ENCODE assay signal across 8 cellular contexts in the genomic region with DNA sequence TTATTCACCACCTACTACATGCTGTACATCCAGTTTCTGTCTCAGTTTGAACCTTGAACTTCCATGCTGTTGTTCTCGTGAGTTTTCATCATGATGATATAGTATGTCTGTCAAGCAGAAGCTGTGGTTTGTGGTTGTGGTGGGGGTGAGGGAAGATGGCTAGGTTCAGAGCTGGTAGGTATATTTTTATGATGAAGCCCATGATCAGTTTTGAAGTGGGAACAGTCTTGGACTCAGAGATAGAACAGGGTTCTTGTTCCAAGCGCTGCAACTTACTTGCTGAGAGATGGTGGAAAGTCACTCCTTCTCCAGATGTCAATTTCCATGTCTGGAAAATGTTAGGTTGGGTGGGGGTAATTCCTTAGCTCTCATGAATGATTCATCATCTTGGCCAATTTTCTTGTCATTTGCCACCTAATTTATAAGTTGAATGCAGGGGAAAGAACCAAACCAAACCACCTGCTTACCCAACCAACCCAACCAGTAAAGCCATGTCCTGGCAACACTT. TPM values are rescaled to one million over a fixed set of nuclear protein-coding genes. Genes with fewer than 3 reads are reported as not detected.
A peak's percentile ranks its signal among the peaks of the same experiment; 100 is the strongest.
DNase-seq lines count a peak whose midpoint lies in the region; ATAC-seq lines count a peak whose summit lies in the region.

No MANE protein-coding gene starts in this region.

- peak; percentile 86 for DNase-seq in activated CD4-positive, alpha-beta T cell treated with anti-CD3 and anti-CD28 coated beads for 36 hours
- no peak for DNase-seq in activated CD4-positive, alpha-beta T cell treated with anti-CD3 and anti-CD28 coated beads for 1 hour
- DNase-seq in activated CD4-positive, alpha-beta T cell treated with anti-CD3 and anti-CD28 coated beads, Interleukin-2, amount 50 U/mL, for 48 hours, result peak; percentile 51 to 68
- peak; percentile 47 to 57 for DNase-seq in stimulated activated CD8-positive, alpha-beta memory T cell treated with anti-CD3 and anti-CD28 coated beads, Interleukin-15, amount 100 ng/mL, for 48 hours (ENCODE audit: low read depth in 2 of 2)
- DNase-seq in NCI-H1436 (lab: John Stamatoyannopoulos, UW) (no peak), trophoblast cell (no peak)
- DNase-seq in effector CD8-positive, alpha-beta T cell (lab: John Stamatoyannopoulos, UW), result no peak

- H3K4me3 Mint-ChIP-seq in activated CD4-positive, alpha-beta T cell treated with anti-CD3 and anti-CD28 coated beads for 36 hours, result no peak overlapping the region

- H2BK120ac ChIP-seq in trophoblast cell (ENCODE audit: insufficient read depth, low read length, poor library complexity), result no peak overlapping the region

- no peak overlapping the region for H2BK12ac ChIP-seq in trophoblast cell (ENCODE audit: low read length)

- no peak overlapping the region for H3K23ac ChIP-seq in trophoblast cell (ENCODE audit: low read length)

- intact Hi-C loops in activated CD4-positive, alpha-beta T cell treated with anti-CD3 and anti-CD28 coated beads for 36 hours (cut with DNase I, micrococcal nuclease), result no loop called here

- no peak overlapping the region for H3K4me3 ChIP-seq in trophoblast cell (ENCODE audit: low read depth, low read length)

- H4K91ac ChIP-seq in trophoblast cell (ENCODE audit: low read depth, low read length), result no peak overlapping the region

- no peak overlapping the region for H3K14ac ChIP-seq in trophoblast cell (ENCODE audit: low read length)

- no peak overlapping the region for H3K9ac ChIP-seq in trophoblast cell (ENCODE audit: low read length)

- H4K8ac ChIP-seq in trophoblast cell (ENCODE audit: low read depth, low read length), result no peak overlapping the region

- H3K4me2 ChIP-seq in trophoblast cell (ENCODE audit: low read length), result no peak overlapping the region

- H2AK5ac ChIP-seq in trophoblast cell (ENCODE audit: low read length), result no peak overlapping the region

- H2AFZ ChIP-seq in trophoblast cell (ENCODE audit: insufficient read depth, low read length, poor library complexity), result no peak overlapping the region

- no peaks in the 10 kb centered on the region for H3K36me3 Mint-ChIP-seq in activated CD4-positive, alpha-beta T cell treated with anti-CD3 and anti-CD28 coated beads for 36 hours (ENCODE audit: low read depth)

- H3K4me1 ChIP-seq in trophoblast cell (ENCODE audit: control insufficient read depth in 1 of 2, insufficient read depth in 2 of 2, low read length in 2 of 2), result peaks cover 13 to 16% of the 10 kb centered on the region in 2 experiments

- H3K27me3 ChIP-seq in trophoblast cell (ENCODE audit: insufficient read depth, low read length), result no peaks in the 10 kb centered on the region

- H3K9me3 ChIP-seq in trophoblast cell (ENCODE audit: insufficient read depth, low read depth, low read length), result no peaks in the 10 kb centered on the region

- CTCF ChIA-PET in activated CD4-positive, alpha-beta T cell treated with anti-CD3 and anti-CD28 coated beads for 36 hours (lab: Charles Lee), result interaction anchor here (0.6 to 1.2 kb wide), 2 partner anchors 12 to 47 kb away, joined by 3 to 4 read pairs; no protein-coding TSS in a partner anchor

- peaks cover 36% of the 10 kb centered on the region for H3K4me1 Mint-ChIP-seq in activated CD4-positive, alpha-beta T cell treated with anti-CD3 and anti-CD28 coated beads for 36 hours

- peaks cover 3% of the 10 kb centered on the region for H3K27me3 Mint-ChIP-seq in activated CD4-positive, alpha-beta T cell treated with anti-CD3 and anti-CD28 coated beads for 36 hours

- H4K12ac ChIP-seq in trophoblast cell (ENCODE audit: low read depth, low read length), result no peak overlapping the region

- H3K79me1 ChIP-seq in trophoblast cell (ENCODE audit: low read length), result peaks cover 5% of the 10 kb centered on the region

- H3K27ac Mint-ChIP-seq in activated CD4-positive, alpha-beta T cell treated with anti-CD3 and anti-CD28 coated beads for 36 hours, result peak overlapping the region; percentile 20

- ATAC-seq in activated CD4-positive, alpha-beta T cell treated with anti-CD3 and anti-CD28 coated beads for 36 hours, result peak; percentile 71
- ATAC-seq in HG03196 (IDR thresholded peaks at IDR 0.05; ENCODE audit: unreplicated experiment), result peak; percentile 30

- no peak overlapping the region for H2BK5ac ChIP-seq in trophoblast cell (ENCODE audit: low read depth, low read length, poor library complexity)

- POLR2A ChIA-PET in activated CD4-positive, alpha-beta T cell treated with anti-CD3 and anti-CD28 coated beads for 36 hours (lab: Charles Lee), result interaction anchor here (0.6 to 1.2 kb wide), 3 partner anchors 17 to 32 kb away, joined by 3 read pairs; no protein-coding TSS in a partner anchor

- no peak overlapping the region for H3K18ac ChIP-seq in trophoblast cell (ENCODE audit: low read length)

- H3K36me3 ChIP-seq in trophoblast cell (ENCODE audit: control insufficient read depth in 1 of 2, insufficient read depth in 2 of 2, low read length in 2 of 2), result no peaks in the 10 kb centered on the region

- H3K27ac ChIP-seq in trophoblast cell (ENCODE audit: low read depth, low read length), result no peak overlapping the region

- H3K4ac ChIP-seq in trophoblast cell (ENCODE audit: low read depth, low read length), result no peak overlapping the region

- no peaks in the 10 kb centered on the region for H3K79me2 ChIP-seq in trophoblast cell (ENCODE audit: control insufficient read depth, insufficient read depth, low read length, poor library complexity)

- no CpG with 5 or more reads among the region's 2 CpGs for WGBS in trophoblast cell (ENCODE audit: extremely low coverage, insufficient coverage, insufficient read length)

- no peaks in the 10 kb centered on the region for H3K9me3 Mint-ChIP-seq in activated CD4-positive, alpha-beta T cell treated with anti-CD3 and anti-CD28 coated beads for 36 hours (ENCODE audit: low read depth)

RNA-seq across cellular contexts. Expression of gene PMAIP1, which starts 21.6 kb away (rescaled TPM):
- 10 to 100 TPM; 58.7 to 97.2 TPM for total RNA-seq in activated CD4-positive, alpha-beta T cell treated with anti-CD3 and anti-CD28 coated beads for 36 hours
- polyA plus RNA-seq in trophoblast cell (2013), result 10.2 and 10.3 TPM in 2 replicates

Comparison
In these comparisons a context has a peak if more than half of its experiments do, and no peak if none do; other contexts are left out.
1. DNase-seq: peak in activated CD4-positive, alpha-beta T cell treated with anti-CD3 and anti-CD28 coated beads for 36 hours (single experiment), activated CD4-positive, alpha-beta T cell treated with anti-CD3 and anti-CD28 coated beads, Interleukin-2, amount 50 U/mL, for 48 hours (2 of 2) and stimulated activated CD8-positive, alpha-beta memory T cell treated with anti-CD3 and anti-CD28 coated beads, Interleukin-15, amount 100 ng/mL, for 48 hours (2 of 2); none in activated CD4-positive, alpha-beta T cell treated with anti-CD3 and anti-CD28 coated beads for 1 hour (single experiment), NCI-H1436 (single experiment), effector CD8-positive, alpha-beta T cell (single experiment) and trophoblast cell (0 of 2).